In the genomic region with DNA sequence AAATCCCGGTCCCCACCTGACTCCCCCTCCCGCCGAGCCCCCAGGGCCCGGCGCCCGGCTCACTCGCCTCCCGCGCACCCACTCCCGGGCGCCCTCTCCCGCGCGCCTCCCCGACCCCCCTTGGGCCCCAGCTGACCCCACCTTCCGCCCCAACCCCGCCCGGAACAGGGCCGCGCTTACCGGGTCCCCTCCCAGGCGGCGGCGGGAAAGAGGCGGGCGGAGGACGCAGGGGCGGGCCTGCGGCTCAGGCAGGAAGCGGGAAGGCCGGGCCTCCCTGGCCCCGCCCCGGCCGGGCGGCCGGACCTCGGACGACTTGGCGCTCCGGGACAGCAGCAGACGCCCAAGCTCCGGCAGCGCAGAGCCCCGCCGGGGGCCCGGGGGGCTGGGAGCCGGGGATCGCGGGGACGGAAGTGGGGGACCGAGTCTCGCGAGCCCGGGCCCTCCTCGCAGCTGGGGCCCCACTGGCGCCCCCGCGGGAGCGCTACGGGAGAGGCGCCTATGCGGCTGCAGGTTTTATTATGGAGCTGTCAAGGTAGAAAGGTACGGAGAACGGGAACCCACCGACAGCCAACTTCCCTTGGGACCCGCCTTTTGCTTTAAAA, we compare ENCODE assay signal across 8 cellular contexts. TPM values are rescaled to one million over a fixed set of nuclear protein-coding genes. Genes with fewer than 3 reads are reported as not detected.
DNase-seq lines count a peak whose midpoint lies in the region; ATAC-seq and TF ChIP-seq lines count a peak whose summit lies in the region.

A gene (minus strand): TSS at position 212 of the 602 bp plus-strand sequence. CDS start 15,905 bp downstream, outside the sequence.

- CTCF ChIA-PET in PC-3 (lab: Charles Lee): no interaction called here

- peak within 1 kb of the TSS; percentile 76 to 90 (median 86) for H3K27ac Mint-ChIP-seq in IgD-negative memory B cell
- H3K27ac Mint-ChIP-seq in activated T-cell treated with anti-CD3 and anti-CD28 coated beads, Interleukin-2, amount 50 U/mL, for 24 hours: peak within 1 kb of the TSS; percentile 92

- H3K27me3 ChIP-seq in PC-3 (ENCODE audit: low read length) (no peaks in the 10 kb centered on the region), muscle layer of duodenum (ENCODE audit: low read depth, low read length) (no peaks in the 10 kb centered on the region)

- no peaks in the 10 kb centered on the region; the same call in 1 of the 2 replicates for H3K36me3 ChIP-seq in PC-3 (ENCODE audit: low read depth, low read length)
- no peaks in the 10 kb centered on the region for H3K36me3 ChIP-seq in muscle layer of duodenum (ENCODE audit: control insufficient read depth in 1 of 2, insufficient read depth in 2 of 2, low read length in 2 of 2)

- H3F3A ChIP-seq in PC-3 (ENCODE audit: low read length, unreplicated experiment): no peaks in the 10 kb centered on the region

- no peaks in the 10 kb centered on the region for H3K27me3 Mint-ChIP-seq in IgD-negative memory B cell
- H3K27me3 Mint-ChIP-seq in activated T-cell treated with anti-CD3 and anti-CD28 coated beads, Interleukin-2, amount 50 U/mL, for 24 hours: no peaks in the 10 kb centered on the region

- no peaks in the 10 kb centered on the region for H3K9me2 ChIP-seq in PC-3 (replicated peaks; ENCODE audit: low read length)

- H3K9me3 Mint-ChIP-seq in IgD-negative memory B cell: peaks cover 0 to 3% (median 0%) of the 10 kb centered on the region in 3 donors
- peaks cover 2% of the 10 kb centered on the region for H3K9me3 Mint-ChIP-seq in activated T-cell treated with anti-CD3 and anti-CD28 coated beads, Interleukin-2, amount 50 U/mL, for 24 hours

- no peaks in the 10 kb centered on the region for H4K20me1 ChIP-seq in PC-3 (ENCODE audit: low read length)

- ATAC-seq in GM21529 (IDR thresholded peaks at IDR 0.05; ENCODE audit: unreplicated experiment) (peak; percentile 94), PC-3 (peak; percentile 88), esophagus mucosa (peak; percentile 90)

- H3K79me2 ChIP-seq in PC-3 (ENCODE audit: low read length): no peaks in the 10 kb centered on the region

- DNase-seq in DMS53 (lab: John Stamatoyannopoulos, UW) (peak; percentile 89), PC-3 (peak; percentile 73)
- DNase-seq in activated T-cell treated with anti-CD3 and anti-CD28 coated beads, Interleukin-2, amount 50 U/mL, for 24 hours: peak; percentile 95
- DNase-seq in stimulated activated CD8-positive, alpha-beta memory T cell treated with anti-CD3 and anti-CD28 coated beads, Interleukin-7, amount 100 ng/mL, for 24 hours (ENCODE audit: low read depth): peak; percentile 73

- peak; percentile 32; the same call in 1 of the 2 replicates for TF ChIP-seq CTCF in PC-3 (conservative IDR thresholded peaks at IDR 0.05; ENCODE audit: low read depth, low read length)

- intact Hi-C loops in PC-3 (cut with micrococcal nuclease): loop anchor here (5.0 kb wide), 1 partner anchor 157 kb away; no protein-coding TSS in a partner anchor

- H3K4me1 Mint-ChIP-seq in IgD-negative memory B cell: peaks cover 4 to 12% (median 7%) of the 10 kb centered on the region in 3 donors
- H3K4me1 Mint-ChIP-seq in activated T-cell treated with anti-CD3 and anti-CD28 coated beads, Interleukin-2, amount 50 U/mL, for 24 hours (ENCODE audit: low read depth): peaks cover 24% of the 10 kb centered on the region

- H3K4me3 ChIP-seq in PC-3 (ENCODE audit: low read length): peak within 1 kb of the TSS; percentile 73
- H3K4me3 ChIP-seq in muscle layer of duodenum (ENCODE audit: low read depth in 1 of 2, low read length in 2 of 2): peak within 1 kb of the TSS; percentile 73 to 74

- 0 out of 2 replicates have a peak, but pooled peaks cover 4% of the 10 kb centered on the region for H3K9me3 ChIP-seq in PC-3 (ENCODE audit: low read length)
- H3K9me3 ChIP-seq in muscle layer of duodenum (ENCODE audit: control insufficient read depth in 1 of 2, low read length in 2 of 2): no peaks in the 10 kb centered on the region

- no TSS peak for BruUV-seq in PC-3 (replicated peaks; lab: Mats Ljungman, UMichigan)

- peak within 1 kb of the TSS; percentile 74 for H2AFZ ChIP-seq in PC-3 (ENCODE audit: low read length)

- H3K9ac ChIP-seq in PC-3 (ENCODE audit: low read length): peak within 1 kb of the TSS; percentile 61

- H3K4me3 Mint-ChIP-seq in IgD-negative memory B cell: peak within 1 kb of the TSS; percentile 90 to 95 (median 94)
- H3K4me3 Mint-ChIP-seq in activated T-cell treated with anti-CD3 and anti-CD28 coated beads, Interleukin-2, amount 50 U/mL, for 24 hours: peak within 1 kb of the TSS; percentile 83

- H3K4me1 ChIP-seq in PC-3 (ENCODE audit: insufficient read depth, low read length): peaks cover 11% of the 10 kb centered on the region
- peaks cover 0 to 12% of the 10 kb centered on the region in 2 donors for H3K4me1 ChIP-seq in muscle layer of duodenum (ENCODE audit: control insufficient read depth in 1 of 2, insufficient read depth in 2 of 2, low read length in 2 of 2)

- peaks cover 5% of the 10 kb centered on the region for H3K36me3 Mint-ChIP-seq in IgD-negative memory B cell
- peaks cover 14% of the 10 kb centered on the region for H3K36me3 Mint-ChIP-seq in activated T-cell treated with anti-CD3 and anti-CD28 coated beads, Interleukin-2, amount 50 U/mL, for 24 hours (ENCODE audit: low read depth)

- peak within 1 kb of the TSS; percentile 96 for H3K4me2 ChIP-seq in PC-3 (ENCODE audit: low read length)

- H3K27ac ChIP-seq in PC-3 (ENCODE audit: low read length) (no peak within 1 kb of the TSS), muscle layer of duodenum (ENCODE audit: low read length) (peak within 1 kb of the TSS; percentile 67)

- POLR2A ChIA-PET in PC-3 (lab: Charles Lee; ENCODE audit: unreplicated experiment): interaction anchor here (0.6 kb wide), 1 partner anchor 95 kb away, joined by 4 read pairs; no protein-coding TSS in a partner anchor

RNA-seq across cellular contexts. Expression of the gene that starts here (rescaled TPM):
- polyA plus RNA-seq in IgD-negative memory B cell: 18.1 TPM
- total RNA-seq in PC-3 (2014; rRNA removed) (29.8 and 30.4 TPM in 2 replicates), esophagus mucosa (22.9 TPM)
